Comparison of ENCODE assay signal across 21 cellular contexts in the genomic region with DNA sequence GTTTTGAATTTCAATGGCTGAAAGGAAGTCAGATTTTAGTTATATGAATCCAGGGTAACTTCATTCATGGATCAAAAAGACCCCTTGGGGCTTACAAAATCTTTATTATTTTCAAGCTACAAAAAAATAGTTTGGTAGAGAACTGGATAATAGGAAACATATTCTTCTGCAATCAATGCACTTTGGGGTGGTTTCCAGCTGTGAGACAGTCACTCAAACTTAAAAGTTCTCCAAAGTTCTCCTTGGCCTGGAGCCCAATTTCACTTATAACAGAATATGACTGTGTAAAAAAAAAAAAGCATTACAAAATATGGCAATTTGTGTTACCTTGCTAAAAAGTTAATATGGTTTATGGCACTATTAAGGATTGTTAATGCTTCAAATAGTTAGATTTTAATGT.
DNase-seq lines count a peak whose midpoint lies in the region; FAIRE-seq and TF ChIP-seq lines count a peak whose summit lies in the region.
"Had no signal": no experiment of that assay in that cellular context is flagged by ENCODE, and none has a peak within 500 bp of the region (broad histone marks: within the 10 kb centered on the region; RNA-seq: fewer than 3 reads in every experiment).

No MANE protein-coding gene starts in this region.

- no peaks in the 10 kb centered on the region for H3K9me3 ChIP-seq in A673 (ENCODE audit: low read depth, low read length, poor library complexity, severe bottlenecking)
- H3K9me3 ChIP-seq: BE2C had no signal

- H3K4me1 ChIP-seq in A673 (ENCODE audit: insufficient read depth, low read length, poor library complexity, severe bottlenecking), result peaks cover 6% of the 10 kb centered on the region
- H3K4me1 ChIP-seq: BE2C had no signal

- intact Hi-C loops in A673 (cut with micrococcal nuclease; ENCODE audit: unreplicated experiment), result loop anchor here (5.0 kb wide), 1 partner anchor 251 kb away; no protein-coding TSS in a partner anchor

- H3K36me3 ChIP-seq in A673 (ENCODE audit: insufficient read depth, low read length, poor library complexity, severe bottlenecking), result no peaks in the 10 kb centered on the region
- H3K36me3 ChIP-seq: BE2C had no signal

- H3K27ac ChIP-seq in A673 (ENCODE audit: low read depth, low read length, poor library complexity, severe bottlenecking), result no peak overlapping the region

- DNase-seq in A673 (ENCODE audit: low spot score) (peak; percentile 52), LHCN-M2 (ENCODE audit: low read depth) (peak; percentile 14), dermis blood vessel endothelial cell (peak; percentile 9), myocyte (ENCODE audit: low read depth) (peak; percentile 28), GM10248 (ENCODE audit: extremely low spot score) (no peak), RCC 7860 (ENCODE audit: low spot score) (no peak), ACHN (no peak), NCI-H1417 (lab: John Stamatoyannopoulos, UW) (no peak)
- DNase-seq: 8988T; BE2C; C1 segment of cervical spinal cord; CD4-positive, CD25-positive, alpha-beta regulatory T cell; CD8-positive, alpha-beta memory T cell; COR-L47; DMS 273 treated with DMSO at 0.1 percent for 48 hours; DMS53; DND-41; EL; H9 had no signal

- POLR2A ChIA-PET in A673 (lab: Charles Lee; ENCODE audit: low non-redundant PET) (no interaction called here), GM10248 (lab: Yijun Ruan, JAX) (no interaction called here)

- in situ Hi-C loops in ACHN (cut with HindIII; ENCODE audit: low pct_ligation_motif_present, low pct_unique_long_range_greater_than_20kb, low sequenced_read_pairs), result no loop called here

- TF ChIP-seq CTCF in A673 (conservative IDR thresholded peaks at IDR 0.05; ENCODE audit: low read depth, low read length), result no peak
- TF ChIP-seq CTCF in GM10248 (IDR thresholded peaks at IDR 0.05; ENCODE audit: control extremely low read depth, extremely low read depth, low read depth, missing control alignments), result no peak

- no peaks in the 10 kb centered on the region for H3K27me3 ChIP-seq in A673 (replicated peaks; ENCODE audit: insufficient read depth, low read depth, low read length, poor library complexity)
- H3K27me3 ChIP-seq: BE2C had no signal

- no peak overlapping the region for H3K4me3 ChIP-seq in A673 (ENCODE audit: low read depth, low read length, poor library complexity, severe bottlenecking)

- no TSS peak for BruUV-seq in A673 (replicated peaks; lab: Mats Ljungman, UMichigan)

- FAIRE-seq in RCC 7860 (lab: Jason Lieb, UNC), result no peak
- FAIRE-seq: GM12891, H1 had no signal

- CTCF ChIA-PET in A673 (lab: Charles Lee), result no interaction called here
- CTCF ChIA-PET in GM10248 (lab: Yijun Ruan, JAX), result no interaction called here

Comparison
In these comparisons a context has a peak if more than half of its experiments do, and no peak if none do; other contexts are left out.
1. DNase-seq: peak in A673 (single experiment), LHCN-M2 (single experiment), dermis blood vessel endothelial cell (single experiment) and myocyte (single experiment); none in GM10248 (single experiment), RCC 7860 (single experiment), ACHN (single experiment) and NCI-H1417 (0 of 3).